In genomic region chr17:57672205-57672632, GRCh38 we compare ENCODE assay signal across 8 cellular contexts.
DNase-seq lines count a peak whose midpoint lies in the region; ATAC-seq and TF ChIP-seq lines count a peak whose summit lies in the region.

No MANE protein-coding gene starts in this region.

- no peak for TF ChIP-seq CTCF in AG09309 (IDR thresholded peaks at IDR 0.05; ENCODE audit: control insufficient read depth, insufficient read depth, low read depth, low read length, missing control alignments)
- no peak for TF ChIP-seq CTCF in GM13977 (IDR thresholded peaks at IDR 0.05; ENCODE audit: extremely low read depth, insufficient read depth, missing control alignments)

- H3K4me3 ChIP-seq in AG09309 (ENCODE audit: control insufficient read depth, low read depth, low read length): no peak overlapping the region

- no peaks in the 10 kb centered on the region for H3K27me3 Mint-ChIP-seq in activated T-cell treated with anti-CD3 and anti-CD28 coated beads, Interleukin-2, amount 50 U/mL, for 72 hours (ENCODE audit: low read depth)

- no peaks in the 10 kb centered on the region for H3K36me3 Mint-ChIP-seq in activated T-cell treated with anti-CD3 and anti-CD28 coated beads, Interleukin-2, amount 50 U/mL, for 72 hours (ENCODE audit: insufficient read depth in 2 of 2)

- in situ Hi-C loops in GM13977 (cut with MboI; ENCODE audit: low pct_unique_long_range_greater_than_20kb, low sequenced_read_pairs, unreplicated experiment): no loop called here

- peak overlapping the region in 1 of 2 donors; percentile 19 for H3K4me3 Mint-ChIP-seq in activated T-cell treated with anti-CD3 and anti-CD28 coated beads, Interleukin-2, amount 50 U/mL, for 72 hours

- peak; percentile 32 to 45 for ATAC-seq in activated T-cell treated with anti-CD3 and anti-CD28 coated beads, Interleukin-2, amount 50 U/mL, for 72 hours (replicated peaks in 1 of 2)
- ATAC-seq in GM21526 (IDR thresholded peaks at IDR 0.05; ENCODE audit: low FRiP score, unreplicated experiment): no peak

- H3K4me1 Mint-ChIP-seq in activated T-cell treated with anti-CD3 and anti-CD28 coated beads, Interleukin-2, amount 50 U/mL, for 72 hours (ENCODE audit: low read depth): peaks cover 33% of the 10 kb centered on the region

- peak overlapping the region; percentile 14 for H3K27ac Mint-ChIP-seq in activated T-cell treated with anti-CD3 and anti-CD28 coated beads, Interleukin-2, amount 50 U/mL, for 72 hours

- no peaks in the 10 kb centered on the region for H3K9me3 Mint-ChIP-seq in activated T-cell treated with anti-CD3 and anti-CD28 coated beads, Interleukin-2, amount 50 U/mL, for 72 hours

- DNase-seq in AG09309 (ENCODE audit: low read depth) (peak; percentile 37), KG1 (lab: John Stamatoyannopoulos, UW) (peak; percentile 62), kidney tubule cell (ENCODE audit: low spot score) (peak; percentile 81), GM13977 (ENCODE audit: low spot score) (no peak), NCI-H82 treated with DMSO at 0.1 percent for 48 hours (lab: John Stamatoyannopoulos, UW; ENCODE audit: unreplicated experiment) (no peak)
- DNase-seq in activated T-cell treated with anti-CD3 and anti-CD28 coated beads, Interleukin-2, amount 50 U/mL, for 72 hours: no peak
- no peak for DNase-seq in effector CD8-positive, alpha-beta T cell (lab: John Stamatoyannopoulos, UW)

Comparison
In these comparisons a context has a peak if more than half of its experiments do, and no peak if none do; other contexts are left out.
1. DNase-seq: peak in AG09309 (single experiment), KG1 (single experiment) and kidney tubule cell (single experiment); none in activated T-cell treated with anti-CD3 and anti-CD28 coated beads, Interleukin-2, amount 50 U/mL, for 72 hours (0 of 2), effector CD8-positive, alpha-beta T cell (single experiment), GM13977 (single experiment) and NCI-H82 treated with DMSO at 0.1 percent for 48 hours (single experiment).